ENCODE assay signal across 8 cellular contexts in the genomic region with DNA sequence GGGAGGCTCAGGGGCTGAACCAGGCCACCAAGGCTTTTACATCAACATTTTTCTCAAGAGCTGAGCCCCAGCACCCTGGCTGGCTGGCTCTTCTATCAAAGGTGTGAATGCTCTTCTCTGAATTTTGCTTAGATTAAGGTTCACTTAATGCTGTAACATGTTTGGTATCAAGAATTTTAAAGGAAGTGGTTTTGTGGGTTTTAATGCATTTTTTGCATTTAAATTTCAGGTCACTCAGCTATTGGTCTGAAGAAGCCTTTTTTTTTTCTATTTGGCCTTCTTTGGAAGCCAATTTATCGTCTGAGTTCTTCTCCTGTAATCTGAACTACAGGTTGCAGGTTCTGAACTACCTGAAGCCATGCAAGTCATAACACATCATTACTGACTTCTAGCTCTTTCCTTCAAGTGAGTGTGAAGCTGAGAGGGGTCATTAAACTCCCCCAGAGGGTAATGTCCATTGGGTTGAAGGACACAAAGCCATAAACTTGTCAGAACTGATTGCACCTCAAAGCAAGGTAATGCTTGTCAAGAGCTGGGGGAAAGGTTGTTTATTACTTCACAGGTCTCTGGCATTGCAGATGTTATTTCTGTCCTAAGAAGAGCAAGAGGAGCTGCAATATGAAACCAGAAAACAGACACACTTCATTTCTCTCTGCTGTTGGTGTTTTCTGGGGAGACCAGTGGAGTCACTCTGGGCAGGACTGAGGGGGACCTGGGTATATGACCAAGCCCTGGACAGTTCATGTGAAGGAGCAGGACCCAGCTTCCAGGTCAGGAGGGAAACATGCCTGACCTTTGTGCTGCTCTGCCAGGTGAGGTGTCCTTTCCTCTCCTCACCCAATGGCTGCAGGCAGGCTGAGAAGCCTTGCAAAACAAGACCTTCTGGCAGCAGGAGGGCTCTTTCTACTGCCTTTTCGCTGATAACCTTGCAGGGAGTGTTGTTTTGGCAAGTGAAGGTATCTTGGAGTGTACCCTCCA. TPM values are rescaled to one million over a fixed set of nuclear protein-coding genes. Genes with fewer than 3 reads are reported as not detected.
A peak's percentile ranks its signal among the peaks of the same experiment; 100 is the strongest.
DNase-seq lines count a peak whose midpoint lies in the region; ATAC-seq and TF ChIP-seq lines count a peak whose summit lies in the region.

No MANE protein-coding gene starts in this region.

- H3K14ac ChIP-seq in mesenchymal stem cell (ENCODE audit: low read length in 2 of 2), result no peak overlapping the region

- intact Hi-C loops in activated B cell treated with CpG ODN at 0.5 μM for 24 hours (cut with micrococcal nuclease) (loop anchor here (2.0 kb wide), 1 partner anchor 14 kb away; no protein-coding TSS in a partner anchor), uterus (cut with DNase I; ENCODE audit: low total_unique reads) (loop anchor here (10.0 kb wide), 1 partner anchor 166 kb away; no protein-coding TSS in a partner anchor), posterior vena cava (cut with DNase I) (loop anchor here (10.0 kb wide), 1 partner anchor 56 kb away; no protein-coding TSS in a partner anchor)

- no peak overlapping the region for H2AFZ ChIP-seq in mesenchymal stem cell (ENCODE audit: low read depth, low read length)

- DNase-seq in GF-D8 (lab: John Stamatoyannopoulos, UW), result peak; percentile 12
- DNase-seq in H7, result peak; percentile 16
- DNase-seq in activated B cell treated with CpG ODN at 0.5 μM for 24 hours, result no peak
- DNase-seq in uterus, result no peak
- no peak for DNase-seq in mesenchymal stem cell
- DNase-seq in NCI-H1930 (lab: John Stamatoyannopoulos, UW), result no peak
- DNase-seq in posterior vena cava (ENCODE audit: low spot score), result no peak

- H3K27ac ChIP-seq in mucosa of rectum (ENCODE audit: low read depth in 2 of 2, low read length in 2 of 2) (peak overlapping the region; percentile 41 to 76), uterus (no peak overlapping the region), mesenchymal stem cell (ENCODE audit: low read length, poor library complexity, severe bottlenecking) (no peak overlapping the region)

- no peaks in the 10 kb centered on the region for H3K9me3 Mint-ChIP-seq in activated B cell treated with CpG ODN at 0.5 μM for 24 hours

- no peaks in the 10 kb centered on the region for H3K27me3 Mint-ChIP-seq in activated B cell treated with CpG ODN at 0.5 μM for 24 hours

- peaks cover 39% of the 10 kb centered on the region for H3K36me3 Mint-ChIP-seq in activated B cell treated with CpG ODN at 0.5 μM for 24 hours (ENCODE audit: low read depth)

- peak overlapping the region in 1 of 2 experiments; percentile 17 for H2BK12ac ChIP-seq in mesenchymal stem cell (ENCODE audit: low read length in 2 of 2)

- H4K8ac ChIP-seq in mesenchymal stem cell (ENCODE audit: low read length), result no peak overlapping the region

- H2BK120ac ChIP-seq in mesenchymal stem cell (ENCODE audit: low read depth, low read length), result no peak overlapping the region

- no peak overlapping the region for H4K91ac ChIP-seq in mesenchymal stem cell (ENCODE audit: low read length)

- H3K4me3 ChIP-seq in H7 (ENCODE audit: insufficient read depth, low read depth, low read length) (no peak overlapping the region), mucosa of rectum (ENCODE audit: low read length in 2 of 2) (peak overlapping the region; percentile 20 to 60), uterus (no peak overlapping the region), mesenchymal stem cell (ENCODE audit: insufficient read depth in 1 of 2, low read depth in 1 of 2, low read length in 2 of 2) (no peak overlapping the region)

- no peak overlapping the region for H3K4me2 ChIP-seq in mesenchymal stem cell (ENCODE audit: low read length, poor library complexity, severe bottlenecking)

- H3K4me1 Mint-ChIP-seq in activated B cell treated with CpG ODN at 0.5 μM for 24 hours, result peaks cover 37% of the 10 kb centered on the region

- H3K4me3 Mint-ChIP-seq in activated B cell treated with CpG ODN at 0.5 μM for 24 hours, result no peak overlapping the region

- H3K27me3 ChIP-seq in H7 (ENCODE audit: control insufficient read depth, insufficient read depth, low read length) (no peaks in the 10 kb centered on the region), mucosa of rectum (ENCODE audit: control insufficient read depth in 2 of 2, insufficient read depth in 2 of 2, low read length in 2 of 2) (no peaks in the 10 kb centered on the region), uterus (no peaks in the 10 kb centered on the region), mesenchymal stem cell (ENCODE audit: control insufficient read depth in 1 of 2, insufficient read depth in 1 of 2, low read length in 2 of 2) (no peaks in the 10 kb centered on the region)

- no peak for TF ChIP-seq CTCF in activated B cell treated with CpG ODN at 0.5 μM for 24 hours (IDR thresholded peaks at IDR 0.05)
- no peak for TF ChIP-seq CTCF in uterus (IDR thresholded peaks at IDR 0.05)

- POLR2A ChIA-PET in activated B cell treated with CpG ODN at 0.5 μM for 24 hours (lab: Charles Lee), result interaction anchor here (0.6 kb wide), 1 partner anchor 81 kb away, joined by 4 read pairs; no protein-coding TSS in a partner anchor

- H3K9me3 ChIP-seq in mucosa of rectum (ENCODE audit: control insufficient read depth in 2 of 2, low read length in 2 of 2), result no peaks in the 10 kb centered on the region
- H3K9me3 ChIP-seq in uterus, result no peaks in the 10 kb centered on the region
- no peaks in the 10 kb centered on the region for H3K9me3 ChIP-seq in mesenchymal stem cell (ENCODE audit: control insufficient read depth, low read length)

- H3K27ac Mint-ChIP-seq in activated B cell treated with CpG ODN at 0.5 μM for 24 hours, result peak overlapping the region; percentile 26

- H3K4ac ChIP-seq in mesenchymal stem cell (ENCODE audit: low read depth in 1 of 2, low read length in 2 of 2), result no peak overlapping the region

- H2BK15ac ChIP-seq in mesenchymal stem cell (ENCODE audit: low read depth, poor library complexity, severe bottlenecking), result no peak overlapping the region

- no peak overlapping the region for H2BK5ac ChIP-seq in mesenchymal stem cell (ENCODE audit: low read depth, low read length, poor library complexity, severe bottlenecking)

- ATAC-seq in activated B cell treated with CpG ODN at 0.5 μM for 24 hours (ENCODE audit: low read depth), result peak; percentile 10

- H3K23ac ChIP-seq in mesenchymal stem cell (ENCODE audit: low read length in 2 of 2), result no peak overlapping the region

- CTCF ChIA-PET in activated B cell treated with CpG ODN at 0.5 μM for 24 hours (lab: Charles Lee), result no interaction called here

- no peak for TF ChIP-seq POLR2A in uterus (IDR thresholded peaks at IDR 0.05)

- no peak overlapping the region for H3K18ac ChIP-seq in mesenchymal stem cell (ENCODE audit: low read depth in 1 of 2, low read length in 2 of 2)

- H3K79me1 ChIP-seq in mesenchymal stem cell (replicated peaks; ENCODE audit: low read length, poor library complexity, severe bottlenecking), result no peaks in the 10 kb centered on the region

- no peak overlapping the region for H2AK5ac ChIP-seq in mesenchymal stem cell (ENCODE audit: low read length, severe bottlenecking)

- H3K9ac ChIP-seq in mucosa of rectum (ENCODE audit: low read depth in 1 of 2, low read length in 2 of 2) (peak overlapping the region; percentile 36 to 44), mesenchymal stem cell (ENCODE audit: low read length) (no peak overlapping the region)

- 88% methylated on average over 1 of the region's 2 CpGs for WGBS in mesenchymal stem cell

- H3K36me3 ChIP-seq in H7 (replicated peaks; ENCODE audit: control insufficient read depth, insufficient read depth, low read length), result no peaks in the 10 kb centered on the region
- H3K36me3 ChIP-seq in mucosa of rectum (ENCODE audit: control insufficient read depth in 2 of 2, insufficient read depth in 2 of 2, low read length in 2 of 2), result no peaks in the 10 kb centered on the region
- H3K36me3 ChIP-seq in uterus, result no peaks in the 10 kb centered on the region
- no peaks in the 10 kb centered on the region for H3K36me3 ChIP-seq in mesenchymal stem cell (ENCODE audit: control insufficient read depth in 1 of 2, insufficient read depth in 2 of 2, low read depth in 1 of 2, low read length in 2 of 2)

- H3K4me1 ChIP-seq in mucosa of rectum (ENCODE audit: control insufficient read depth in 2 of 2, insufficient read depth in 2 of 2, low read length in 2 of 2) (peaks cover 20 to 22% of the 10 kb centered on the region in 2 donors), uterus (peaks cover 0 to 8% of the 10 kb centered on the region in 2 donors), mesenchymal stem cell (ENCODE audit: control insufficient read depth, insufficient read depth, low read depth, low read length) (peaks cover 3% of the 10 kb centered on the region)

RNA-seq across cellular contexts. Expression of gene NEDD9, which starts 26.1 kb away (rescaled TPM):
- total RNA-seq in H7 (2014; rRNA removed; shearing (Covaris generic)), result 5.0 and 6.5 TPM in 2 replicates
- total RNA-seq in activated B cell treated with CpG ODN at 0.5 μM for 24 hours (57.4 and 61.9 TPM in 2 replicates), uterus (10 to 100 TPM; 36.2 to 99.1 (median 70.2) TPM), posterior vena cava (100 to 1,000 TPM; 105 to 166 TPM)
- 6.1 TPM for polyA plus RNA-seq in mesenchymal stem cell (2013, experiment 1 of 2)
- 6.1 TPM for polyA plus RNA-seq in mesenchymal stem cell (2013, experiment 2 of 2)

Comparison
In these comparisons a context has a peak if more than half of its experiments do, and no peak if none do; other contexts are left out.
1. DNase-seq: peak in GF-D8 (single experiment) and H7 (single experiment); none in activated B cell treated with CpG ODN at 0.5 μM for 24 hours (single experiment), uterus (0 of 2), mesenchymal stem cell (single experiment), NCI-H1930 (0 of 2) and posterior vena cava (single experiment).
2. H3K4me3 ChIP-seq: peak in mucosa of rectum (2 of 2); none in H7 (single experiment), uterus (0 of 2) and mesenchymal stem cell (0 of 2).
3. H3K27ac ChIP-seq: peak in mucosa of rectum (2 of 2); none in uterus (0 of 2) and mesenchymal stem cell (single experiment).